1 cellular context compared by ENCODE assay signal in genomic region chr11:47948137-47948536, GRCh38.
TF ChIP-seq lines count a peak whose summit lies in the region.

No MANE protein-coding gene starts in this region.

TF ChIP-seq in K562, 482 proteins besides CTCF, POLR2A, EP300 and RAD21 (continued from another document and continues in another):
- TF ChIP-seq NFXL1 (CRISPR knock-in tag; IDR thresholded peaks at IDR 0.05) (no peak), GTF2A2 (tag; IDR thresholded peaks at IDR 0.05) (no peak), SFPQ (IDR thresholded peaks at IDR 0.05; ENCODE audit: low read depth, low read length) (no peak), ZNF644 (tag; IDR thresholded peaks at IDR 0.05; ENCODE audit: low read depth) (no peak), MAFG (tag; conservative IDR thresholded peaks at IDR 0.05) (no peak), PTTG1 (tag; IDR thresholded peaks at IDR 0.05; ENCODE audit: low read depth) (no peak), ZNF217 (CRISPR knock-in tag; IDR thresholded peaks at IDR 0.05) (no peak), PATZ1 (CRISPR knock-in tag; IDR thresholded peaks at IDR 0.05; ENCODE audit: borderline replicate concordance) (no peak), ARID4B (CRISPR knock-in tag; IDR thresholded peaks at IDR 0.05) (no peak), HCFC1 (IDR thresholded peaks at IDR 0.05; ENCODE audit: low read depth, low read length) (0 out of 2 replicates have a peak, but pooled peaks have one; percentile 36), ZNF740 (CRISPR knock-in tag; IDR thresholded peaks at IDR 0.05) (no peak), ZNF740 (tag; IDR thresholded peaks at IDR 0.05) (no peak), ELK3 (CRISPR knock-in tag; IDR thresholded peaks at IDR 0.05) (no peak), POLR2H (tag; IDR thresholded peaks at IDR 0.05; ENCODE audit: low read depth) (no peak), ZNF584 (CRISPR knock-in tag; IDR thresholded peaks at IDR 0.05; ENCODE audit: low read depth) (no peak), JUND (IDR thresholded peaks at IDR 0.05; ENCODE audit: borderline replicate concordance, low read depth, low read length) (peak; percentile 73), JUND (tag; IDR thresholded peaks at IDR 0.05; ENCODE audit: borderline replicate concordance, low read depth, low read length) (peak; percentile 80; the same call in 1 of the 3 replicates), POLR3A (IDR thresholded peaks at IDR 0.05; ENCODE audit: borderline replicate concordance, extremely low read depth, insufficient read depth, insufficient read length) (no peak), HNRNPL (IDR thresholded peaks at IDR 0.05; ENCODE audit: low read depth, low read length) (no peak), DPF2 (IDR thresholded peaks at IDR 0.05) (peak; percentile 86), AFF4 (CRISPR knock-in tag; IDR thresholded peaks at IDR 0.05) (no peak), E2F5 (CRISPR knock-in tag; IDR thresholded peaks at IDR 0.05) (no peak), MYBL2 (IDR thresholded peaks at IDR 0.05; ENCODE audit: low read depth) (no peak), MYBL2 (CRISPR knock-in tag; IDR thresholded peaks at IDR 0.05; ENCODE audit: borderline replicate concordance) (no peak), XRCC5 (IDR thresholded peaks at IDR 0.05; ENCODE audit: low read depth, low read length) (no peak), TRIM25 (IDR thresholded peaks at IDR 0.05; ENCODE audit: borderline replicate concordance) (no peak), ELF4 (CRISPR knock-in tag; IDR thresholded peaks at IDR 0.05) (no peak), NR0B1 (IDR thresholded peaks at IDR 0.05; ENCODE audit: partially characterized antibody) (no peak), DACH1 (IDR thresholded peaks at IDR 0.05; ENCODE audit: partially characterized antibody) (no peak), POLR2AphosphoS2 (IDR thresholded peaks at IDR 0.05; ENCODE audit: low read length) (no peak), CTBP1 (IDR thresholded peaks at IDR 0.05; ENCODE audit: borderline replicate concordance) (0 out of 2 replicates have a peak, but pooled peaks have one; percentile 41), ZFP1 (CRISPR knock-in tag; IDR thresholded peaks at IDR 0.05) (no peak), ZNF280A (IDR thresholded peaks at IDR 0.05; ENCODE audit: low read depth, partially characterized antibody) (no peak), LEF1 (IDR thresholded peaks at IDR 0.05) (no peak; the same call in 1 of the 2 replicates), RFX5 (IDR thresholded peaks at IDR 0.05; ENCODE audit: low read depth, low read length) (no peak), SAFB (IDR thresholded peaks at IDR 0.05; ENCODE audit: borderline replicate concordance, low read depth, low read length) (no peak), SAFB2 (IDR thresholded peaks at IDR 0.05; ENCODE audit: borderline replicate concordance, low read depth, low read length, severe bottlenecking) (no peak), MLX (CRISPR knock-in tag; conservative IDR thresholded peaks at IDR 0.05) (no peak), BHLHE40 (IDR thresholded peaks at IDR 0.05; ENCODE audit: low read length) (no peak), PCBP1 (IDR thresholded peaks at IDR 0.05; ENCODE audit: low read depth, low read length, poor library complexity, severe bottlenecking) (no peak), PHF21A (IDR thresholded peaks at IDR 0.05; ENCODE audit: borderline replicate concordance, low read depth) (no peak)
